ENCODE assay signal across 14 cellular contexts in genomic region chr6:84772428-84773132, GRCh38. TPM values are rescaled to one million over a fixed set of nuclear protein-coding genes. Genes with fewer than 3 reads are reported as not detected.
DNase-seq lines count a peak whose midpoint lies in the region; ATAC-seq and TF ChIP-seq lines count a peak whose summit lies in the region.
"Had no signal": no experiment of that assay in that cellular context is flagged by ENCODE, and none has a peak within 500 bp of the region (broad histone marks: within the 10 kb centered on the region; RNA-seq: fewer than 3 reads in every experiment).

No MANE protein-coding gene starts in this region.

- H3K36me3 ChIP-seq in left ventricle myocardium inferior: no peaks in the 10 kb centered on the region
- H3K36me3 ChIP-seq: transverse colon had no signal

- H3K36me3 Mint-ChIP-seq in WTC11 (no peaks in the 10 kb centered on the region), progenitor cell of endocrine pancreas (ENCODE audit: insufficient read depth) (no peaks in the 10 kb centered on the region)

- H3K4me1 ChIP-seq in left ventricle myocardium inferior: peaks cover 19% of the 10 kb centered on the region

- intact Hi-C loops in left ventricle myocardium inferior (cut with micrococcal nuclease): no loop called here

- DNase-seq in DMS53 (lab: John Stamatoyannopoulos, UW) (peak; percentile 48), DMS53 treated with DMSO at 0.1 percent for 48 hours (lab: John Stamatoyannopoulos, UW; ENCODE audit: unreplicated experiment) (no peak), WTC11 (ENCODE audit: low spot score) (peak; percentile 33), left ventricle myocardium inferior (peak; percentile 19), skeletal muscle cell (ENCODE audit: low read depth) (no peak), GM20000 (ENCODE audit: low spot score) (no peak), progenitor cell of endocrine pancreas (ENCODE audit: low spot score, unreplicated experiment) (no peak), mucosa of gallbladder (ENCODE audit: low spot score) (no peak)
- DNase-seq: OCI-M1, transverse colon had no signal

- H3K27ac Mint-ChIP-seq in WTC11 (no peak overlapping the region), progenitor cell of endocrine pancreas (no peak overlapping the region)
- H3K27ac Mint-ChIP-seq: activated naive CD8-positive, alpha-beta T cell had no signal

- H3K27me3 Mint-ChIP-seq in WTC11 (ENCODE audit: low read depth) (peaks cover 100% of the 10 kb centered on the region), progenitor cell of endocrine pancreas (peaks cover 91% of the 10 kb centered on the region)

- H3K4me3 ChIP-seq in left ventricle myocardium inferior: peak overlapping the region; percentile 62
- peak overlapping the region; percentile 49 for H3K4me3 ChIP-seq in skeletal muscle cell (ENCODE audit: low read depth, low read length)

- TF ChIP-seq CTCF in WTC11 (IDR thresholded peaks at IDR 0.05) (no peak), left ventricle myocardium inferior (IDR thresholded peaks at IDR 0.05; ENCODE audit: borderline replicate concordance) (no peak), GM20000 (IDR thresholded peaks at IDR 0.05; ENCODE audit: extremely low read depth, missing control alignments) (no peak), progenitor cell of endocrine pancreas (IDR thresholded peaks at IDR 0.05; ENCODE audit: unreplicated experiment) (no peak)

- CTCF ChIA-PET in WTC11 (lab: Charles Lee): interaction anchor here (0.9 to 3.1 kb wide), 4 partner anchors 9 to 677 kb away, joined by 4 to 63 read pairs (median 14); partner anchors contain the start of genes NT5E and TBX18

- H3K4me3 Mint-ChIP-seq in WTC11: peak overlapping the region; percentile 72
- H3K4me3 Mint-ChIP-seq in progenitor cell of endocrine pancreas (ENCODE audit: low read depth): no peak overlapping the region
- H3K4me3 Mint-ChIP-seq: activated naive CD8-positive, alpha-beta T cell had no signal

- H3K27ac ChIP-seq in left ventricle myocardium inferior (replicated peaks): peak overlapping the region; percentile 79
- H3K27ac ChIP-seq: 22Rv1, HL-60, transverse colon had no signal

- no peak for ATAC-seq in WTC11

- H3K9me3 ChIP-seq in left ventricle myocardium inferior (replicated peaks): no peaks in the 10 kb centered on the region
- H3K9me3 ChIP-seq: transverse colon had no signal

- POLR2A ChIA-PET in WTC11 (lab: Charles Lee): no interaction called here

- no peaks in the 10 kb centered on the region for H3K9me3 Mint-ChIP-seq in WTC11
- no peaks in the 10 kb centered on the region for H3K9me3 Mint-ChIP-seq in progenitor cell of endocrine pancreas (ENCODE audit: low read depth)

- peaks cover 34% of the 10 kb centered on the region for H3K4me1 Mint-ChIP-seq in WTC11
- H3K4me1 Mint-ChIP-seq in progenitor cell of endocrine pancreas (ENCODE audit: low read depth): peaks cover 5% of the 10 kb centered on the region

- H3K27me3 ChIP-seq in left ventricle myocardium inferior (ENCODE audit: low read depth): peaks cover 100% of the 10 kb centered on the region

TF ChIP-seq in WTC11, 78 proteins besides CTCF, POLR2A, EP300 and RAD21:
- TF ChIP-seq TEAD1 (CRISPR knock-in tag; IDR thresholded peaks at IDR 0.05) (no peak), IRF1 (CRISPR knock-in tag; IDR thresholded peaks at IDR 0.05) (no peak), FOXP1 (CRISPR knock-in tag; IDR thresholded peaks at IDR 0.05; ENCODE audit: borderline replicate concordance) (no peak), ATF2 (CRISPR knock-in tag; IDR thresholded peaks at IDR 0.05; ENCODE audit: borderline replicate concordance, low read depth) (no peak), TEAD4 (CRISPR knock-in tag; IDR thresholded peaks at IDR 0.05) (no peak), SMAD3 (CRISPR knock-in tag; IDR thresholded peaks at IDR 0.05; ENCODE audit: borderline replicate concordance) (no peak), ESRRA (CRISPR knock-in tag; IDR thresholded peaks at IDR 0.05; ENCODE audit: borderline replicate concordance) (no peak)
- TF ChIP-seq, protein P1, sequence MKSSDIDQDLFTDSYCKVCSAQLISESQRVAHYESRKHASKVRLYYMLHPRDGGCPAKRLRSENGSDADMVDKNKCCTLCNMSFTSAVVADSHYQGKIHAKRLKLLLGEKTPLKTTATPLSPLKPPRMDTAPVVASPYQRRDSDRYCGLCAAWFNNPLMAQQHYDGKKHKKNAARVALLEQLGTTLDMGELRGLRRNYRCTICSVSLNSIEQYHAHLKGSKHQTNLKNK (CRISPR knock-in tag; IDR thresholded peaks at IDR 0.05): no peak

RNA-seq across cellular contexts. Expression of gene TBX18, which starts 8.2 kb away (rescaled TPM):
- total RNA-seq in WTC11 (2021) (0.15 TPM in 1 of 3 replicates, not detected in the others), left ventricle myocardium inferior (3.5 TPM), progenitor cell of endocrine pancreas (1.3 and 1.8 TPM in 2 replicates), mucosa of gallbladder (1.4 TPM)
- total RNA-seq: T-helper 2 cell treated with Interferon-gamma antibody and Interleukin-4, amounts not matched to agents 100 ng/mL and 5 ng/mL, for 36 hours had no signal

Comparison
In these comparisons a context has a peak if more than half of its experiments do, and no peak if none do; other contexts are left out.
1. DNase-seq: peak in DMS53 (single experiment), WTC11 (single experiment) and left ventricle myocardium inferior (single experiment); none in DMS53 treated with DMSO at 0.1 percent for 48 hours (single experiment), skeletal muscle cell (single experiment), GM20000 (single experiment), progenitor cell of endocrine pancreas (single experiment) and mucosa of gallbladder (single experiment).